8 cellular contexts compared by ENCODE assay signal in the genomic region with DNA sequence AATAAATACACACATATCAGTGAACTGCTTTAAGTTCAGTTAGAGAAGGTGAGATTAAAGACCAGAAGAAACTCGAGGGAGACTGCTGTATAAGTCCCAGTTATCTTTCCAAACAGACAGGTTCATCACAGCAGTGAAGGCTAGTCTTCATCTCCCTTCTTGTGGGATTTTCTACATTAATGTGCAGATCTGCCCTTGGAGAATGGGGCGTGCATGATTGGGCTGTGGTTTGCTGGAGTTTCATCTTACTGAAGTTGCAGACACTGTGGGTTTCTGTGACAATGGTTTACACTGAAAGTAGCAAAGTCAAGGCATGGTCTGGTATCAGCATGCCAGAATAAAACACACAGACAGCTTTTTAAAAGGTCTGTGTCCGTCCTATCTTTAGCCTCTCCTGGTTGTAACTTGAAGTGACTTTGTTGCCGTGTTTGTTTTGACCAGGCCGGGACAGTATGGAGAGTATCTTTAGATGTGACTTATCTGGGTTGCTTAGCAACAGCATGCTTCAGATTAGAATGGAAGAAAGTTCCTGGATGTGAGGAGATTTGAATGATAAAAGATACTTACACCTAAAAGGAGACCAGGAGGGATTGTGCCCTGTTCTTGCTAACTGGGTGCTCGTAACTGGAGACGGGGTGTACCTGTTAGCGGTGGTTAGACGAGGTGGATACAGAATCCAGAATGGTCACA. TPM values are rescaled to one million over a fixed set of nuclear protein-coding genes. Genes with fewer than 3 reads are reported as not detected.
DNase-seq lines count a peak whose midpoint lies in the region; ATAC-seq and TF ChIP-seq lines count a peak whose summit lies in the region.

No MANE protein-coding gene starts in this region.

- no peak for DNase-seq in GM12864 (ENCODE audit: low read depth)
- DNase-seq in SK-N-MC (ENCODE audit: low read depth, low spot score): no peak
- DNase-seq in fibroblast of mammary gland (ENCODE audit: low read depth): no peak
- DNase-seq in renal cortical epithelial cell (ENCODE audit: low read depth): peak; percentile 27
- DNase-seq in 8988T: no peak
- no peak for DNase-seq in NCI-H187 treated with DMSO at 0.1 percent for 48 hours (lab: John Stamatoyannopoulos, UW)

- no peaks in the 10 kb centered on the region for H3K9me3 ChIP-seq in SK-N-MC (ENCODE audit: low read depth, low read length)

- peak overlapping the region; percentile 89 for H3K9ac ChIP-seq in SK-N-MC (ENCODE audit: insufficient read length)

- H3K27ac ChIP-seq in SK-N-MC: peak overlapping the region; percentile 9; the same call in 1 of the 2 replicates

- 0 out of 2 replicates have a peak, but pooled peaks cover 3% of the 10 kb centered on the region for H3K36me3 ChIP-seq in SK-N-MC (ENCODE audit: insufficient read depth, low read length)

- H3K4me3 ChIP-seq in GM12864 (ENCODE audit: low read depth, low read length) (peak overlapping the region; percentile 75; the same call in 1 of the 2 replicates), SK-N-MC (peak overlapping the region; percentile 85), fibroblast of mammary gland (ENCODE audit: control insufficient read depth, low read depth, low read length) (peak overlapping the region; percentile 5)

- ATAC-seq in GM18519 (IDR thresholded peaks at IDR 0.05; ENCODE audit: low FRiP score, unreplicated experiment): no peak
- ATAC-seq in HG02852 (IDR thresholded peaks at IDR 0.05; ENCODE audit: unreplicated experiment): no peak

- TF ChIP-seq CTCF in GM12864 (IDR thresholded peaks at IDR 0.05; ENCODE audit: low read depth, low read length, missing control alignments) (no peak), fibroblast of mammary gland (conservative IDR thresholded peaks at IDR 0.05; ENCODE audit: control insufficient read depth, insufficient read depth, low read depth, low read length) (no peak)

RNA-seq across cellular contexts. Expression of a gene that starts 16.1 kb away (rescaled TPM):
- 6.4 and 34.9 TPM in 2 replicates for total RNA-seq in renal cortical epithelial cell

RNA-seq across cellular contexts. Expression of a gene that starts 16.2 kb away (rescaled TPM):
- total RNA-seq in renal cortical epithelial cell: 3.0 and 3.3 TPM in 2 replicates

RNA-seq across cellular contexts. Expression of a gene that starts 35.7 kb away (rescaled TPM):
- total RNA-seq in renal cortical epithelial cell: not detected in 2 replicates

RNA-seq across cellular contexts. Expression of a gene that starts 41.3 kb away (rescaled TPM):
- 10.1 and 49.9 TPM in 2 replicates for total RNA-seq in renal cortical epithelial cell

RNA-seq across cellular contexts. Expression of a gene that starts 58.5 kb away (rescaled TPM):
- 2.8 and 7.0 TPM in 2 replicates for total RNA-seq in renal cortical epithelial cell

Comparison
In these comparisons a context has a peak if more than half of its experiments do, and no peak if none do; other contexts are left out.
1. H3K4me3 ChIP-seq: peak in every context shown above with its lines; median percentile 85 in SK-N-MC; 75 in GM12864; 5 in fibroblast of mammary gland.